Comparison of ENCODE assay signal across 9 cellular contexts in genomic region chr2:213021971-213022899, GRCh38.
DNase-seq lines count a peak whose midpoint lies in the region; ATAC-seq and TF ChIP-seq lines count a peak whose summit lies in the region.
"Had no signal": no experiment of that assay in that cellular context is flagged by ENCODE, and none has a peak within 500 bp of the region (broad histone marks: within the 10 kb centered on the region; RNA-seq: fewer than 3 reads in every experiment).

No MANE protein-coding gene starts in this region.

- no peaks in the 10 kb centered on the region for H3K4me1 ChIP-seq in prostate gland (replicated peaks)

- TF ChIP-seq CTCF in prostate gland (IDR thresholded peaks at IDR 0.05), result no peak

- peak; percentile 78 for ATAC-seq in GM18508 (IDR thresholded peaks at IDR 0.05; ENCODE audit: insufficient read depth, unreplicated experiment)
- ATAC-seq in GM21619 (IDR thresholded peaks at IDR 0.05; ENCODE audit: unreplicated experiment), result peak; percentile 75

- no peaks in the 10 kb centered on the region for H3K9me3 ChIP-seq in KOPT-K1 (ENCODE audit: insufficient read depth, low read length, poor library complexity, severe bottlenecking)
- no peaks in the 10 kb centered on the region for H3K9me3 ChIP-seq in prostate gland

- H3K27ac ChIP-seq in KOPT-K1 (ENCODE audit: low read depth, low read length, poor library complexity, severe bottlenecking), result peak overlapping the region; percentile 4
- H3K27ac ChIP-seq in prostate gland, result no peak overlapping the region

- intact Hi-C loops in prostate gland (cut with DNase I), result no loop called here

- DNase-seq in iris pigment epithelial cell (ENCODE audit: low read depth) (peak; percentile 93), globus pallidus (ENCODE audit: low spot score) (no peak), prostate gland (ENCODE audit: low spot score) (no peak), DMS53 (lab: John Stamatoyannopoulos, UW) (no peak), midbrain (lab: John Stamatoyannopoulos, UW) (no peak)
- DNase-seq: NCI-H2081 treated with DMSO at 0.1 percent for 48 hours had no signal

- no peaks in the 10 kb centered on the region for H3K27me3 ChIP-seq in prostate gland (replicated peaks; ENCODE audit: insufficient read depth)

- TF ChIP-seq POLR2A in prostate gland (IDR thresholded peaks at IDR 0.05), result no peak

- WGBS in prostate gland, result 87% methylated on average over 5 of the region's 5 CpGs

- H3K36me3 ChIP-seq in KOPT-K1 (ENCODE audit: insufficient read depth, low read length) (peaks cover 95% of the 10 kb centered on the region), prostate gland (no peaks in the 10 kb centered on the region)

- no peak overlapping the region for H3K4me3 ChIP-seq in prostate gland
